Comparison of ENCODE assay signal across 1 cellular context in the genomic region with DNA sequence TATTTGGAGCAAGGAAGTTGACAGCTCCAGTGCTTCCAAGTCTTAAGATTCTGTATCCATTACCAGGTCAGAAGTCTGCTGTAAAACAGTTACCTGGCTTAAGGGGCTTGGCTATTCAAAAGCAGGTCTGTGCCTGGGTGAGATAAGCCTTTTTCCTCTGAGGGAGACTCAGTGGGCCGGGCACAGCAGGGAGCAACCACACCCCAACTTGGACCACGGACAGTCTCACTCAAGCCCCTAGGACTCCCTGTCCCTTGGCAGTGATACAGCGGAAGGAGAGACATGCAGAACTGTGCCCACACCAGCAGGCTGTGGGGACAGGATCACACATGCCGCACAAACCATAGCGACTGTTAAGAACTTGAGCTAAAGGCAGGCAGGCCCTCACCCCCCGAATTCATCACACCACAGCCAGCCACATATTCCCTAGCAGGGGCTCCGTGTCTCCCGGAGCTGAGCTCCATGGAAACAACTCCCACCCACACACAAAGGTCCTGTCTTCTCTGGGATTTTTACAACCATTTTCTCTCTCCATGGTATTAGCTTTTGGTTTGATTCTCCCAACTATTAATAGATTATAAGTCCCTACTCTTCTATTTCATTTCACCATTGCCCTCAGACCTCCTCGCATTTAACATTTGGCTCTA.
TF ChIP-seq lines count a peak whose summit lies in the region.

No MANE protein-coding gene starts in this region.

TF ChIP-seq in endothelial cell of umbilical vein, 7 proteins besides CTCF, POLR2A, EP300 and RAD21:
- no peak for TF ChIP-seq JUN (IDR thresholded peaks at IDR 0.05; ENCODE audit: borderline replicate concordance, insufficient read depth, insufficient read length, low read depth)
- peak; percentile 23 for TF ChIP-seq POLR2AphosphoS5 (IDR thresholded peaks at IDR 0.05; ENCODE audit: insufficient read depth, low read depth, low read length)
- no peak for TF ChIP-seq FOS (IDR thresholded peaks at IDR 0.05; ENCODE audit: borderline replicate concordance, insufficient read depth, low read length)
- TF ChIP-seq EZH2 (IDR thresholded peaks at IDR 0.05; ENCODE audit: borderline replicate concordance, low read depth, low read length, severe bottlenecking): no peak
- TF ChIP-seq, protein P1, sequence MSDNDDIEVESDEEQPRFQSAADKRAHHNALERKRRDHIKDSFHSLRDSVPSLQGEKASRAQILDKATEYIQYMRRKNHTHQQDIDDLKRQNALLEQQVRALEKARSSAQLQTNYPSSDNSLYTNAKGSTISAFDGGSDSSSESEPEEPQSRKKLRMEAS (IDR thresholded peaks at IDR 0.05; ENCODE audit: insufficient read depth, insufficient read length): no peak
- TF ChIP-seq GATA2 (IDR thresholded peaks at IDR 0.05; ENCODE audit: insufficient read depth, insufficient read length, low read depth, low read length): no peak
